1 cellular context compared by ENCODE assay signal in genomic region chr17:7252176-7253043, GRCh38.
TF ChIP-seq lines count a peak whose summit lies in the region.

Gene ELP5 (plus strand): TSS chr17:7252215. CDS start chr17:7252551, 336 bp downstream.

TF ChIP-seq in HEK293, 187 proteins besides CTCF, POLR2A, EP300 and RAD21 (continued from another document and continues in another):
- no peak for TF ChIP-seq ZNF280D (tag by site-specific recombination; IDR thresholded peaks at IDR 0.05)
- TF ChIP-seq ZNF585B (tag by site-specific recombination; IDR thresholded peaks at IDR 0.05): no peak
- TF ChIP-seq ZNF398 (tag by site-specific recombination; IDR thresholded peaks at IDR 0.05): peak; percentile 27; the same call in 1 of the 2 replicates
- TF ChIP-seq MEIS1 (CRISPR knock-in tag; IDR thresholded peaks at IDR 0.05; ENCODE audit: borderline replicate concordance): no peak
- no peak for TF ChIP-seq ZNF138 (tag by site-specific recombination; IDR thresholded peaks at IDR 0.05; ENCODE audit: borderline replicate concordance)
- TF ChIP-seq IKZF3 (tag by site-specific recombination; IDR thresholded peaks at IDR 0.05): peak; percentile 28; the same call in 1 of the 2 replicates
- no peak for TF ChIP-seq ZNF16 (tag by site-specific recombination; IDR thresholded peaks at IDR 0.05; ENCODE audit: low read depth)
- no peak for TF ChIP-seq ZNF223 (tag by site-specific recombination; IDR thresholded peaks at IDR 0.05)
- TF ChIP-seq ZFP3 (tag by site-specific recombination; IDR thresholded peaks at IDR 0.05; ENCODE audit: low read depth): no peak
- TF ChIP-seq BCL11A (tag by site-specific recombination; IDR thresholded peaks at IDR 0.05; ENCODE audit: low read depth): peak; percentile 75; the same call in 1 of the 2 replicates
- no peak for TF ChIP-seq ZNF114 (tag by site-specific recombination; IDR thresholded peaks at IDR 0.05)
- TF ChIP-seq, protein P1, sequence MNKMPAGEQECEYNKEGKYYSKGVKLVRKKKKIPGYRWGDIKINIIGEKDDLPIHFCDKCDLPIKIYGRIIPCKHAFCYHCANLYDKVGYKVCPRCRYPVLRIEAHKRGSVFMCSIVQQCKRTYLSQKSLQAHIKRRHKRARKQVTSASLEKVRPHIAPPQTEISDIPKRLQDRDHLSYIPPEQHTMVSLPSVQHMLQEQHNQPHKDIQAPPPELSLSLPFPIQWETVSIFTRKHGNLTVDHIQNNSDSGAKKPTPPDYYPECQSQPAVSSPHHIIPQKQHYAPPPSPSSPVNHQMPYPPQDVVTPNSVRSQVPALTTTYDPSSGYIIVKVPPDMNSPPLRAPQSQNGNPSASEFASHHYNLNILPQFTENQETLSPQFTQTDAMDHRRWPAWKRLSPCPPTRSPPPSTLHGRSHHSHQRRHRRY (tag by site-specific recombination; IDR thresholded peaks at IDR 0.05): 0 out of 2 replicates have a peak, but pooled peaks have one; percentile 12
- TF ChIP-seq ZNF558 (tag by site-specific recombination; IDR thresholded peaks at IDR 0.05): no peak
- TF ChIP-seq MYNN (tag by site-specific recombination; IDR thresholded peaks at IDR 0.05; ENCODE audit: borderline replicate concordance): no peak
- peak; percentile 95 for TF ChIP-seq ZNF561 (tag by site-specific recombination; IDR thresholded peaks at IDR 0.05; ENCODE audit: borderline replicate concordance)
- peak; percentile 45; the same call in 1 of the 2 replicates for TF ChIP-seq ZSCAN18 (tag by site-specific recombination; IDR thresholded peaks at IDR 0.05)
- peak; percentile 91 for TF ChIP-seq ZBTB7A (tag by site-specific recombination; IDR thresholded peaks at IDR 0.05; ENCODE audit: low read depth)
- TF ChIP-seq ZNF416 (tag by site-specific recombination; IDR thresholded peaks at IDR 0.05): no peak
- no peak for TF ChIP-seq ZNF704 (tag by site-specific recombination; IDR thresholded peaks at IDR 0.05)
- TF ChIP-seq ZBTB20 (tag by site-specific recombination; IDR thresholded peaks at IDR 0.05): peak; percentile 79; the same call in 1 of the 2 replicates
- TF ChIP-seq ZNF792 (tag by site-specific recombination; IDR thresholded peaks at IDR 0.05): no peak
- no peak for TF ChIP-seq ZNF510 (tag by site-specific recombination; IDR thresholded peaks at IDR 0.05; ENCODE audit: insufficient replicate concordance)
- no peak for TF ChIP-seq ZNF350 (tag by site-specific recombination; IDR thresholded peaks at IDR 0.05)
- peak; percentile 91 for TF ChIP-seq ZBTB8A (tag by site-specific recombination; IDR thresholded peaks at IDR 0.05)
- TF ChIP-seq ZSCAN30 (tag by site-specific recombination; IDR thresholded peaks at IDR 0.05): peak; percentile 74
- TF ChIP-seq ZNF776 (tag by site-specific recombination; IDR thresholded peaks at IDR 0.05; ENCODE audit: borderline replicate concordance): no peak
- TF ChIP-seq, protein P2, sequence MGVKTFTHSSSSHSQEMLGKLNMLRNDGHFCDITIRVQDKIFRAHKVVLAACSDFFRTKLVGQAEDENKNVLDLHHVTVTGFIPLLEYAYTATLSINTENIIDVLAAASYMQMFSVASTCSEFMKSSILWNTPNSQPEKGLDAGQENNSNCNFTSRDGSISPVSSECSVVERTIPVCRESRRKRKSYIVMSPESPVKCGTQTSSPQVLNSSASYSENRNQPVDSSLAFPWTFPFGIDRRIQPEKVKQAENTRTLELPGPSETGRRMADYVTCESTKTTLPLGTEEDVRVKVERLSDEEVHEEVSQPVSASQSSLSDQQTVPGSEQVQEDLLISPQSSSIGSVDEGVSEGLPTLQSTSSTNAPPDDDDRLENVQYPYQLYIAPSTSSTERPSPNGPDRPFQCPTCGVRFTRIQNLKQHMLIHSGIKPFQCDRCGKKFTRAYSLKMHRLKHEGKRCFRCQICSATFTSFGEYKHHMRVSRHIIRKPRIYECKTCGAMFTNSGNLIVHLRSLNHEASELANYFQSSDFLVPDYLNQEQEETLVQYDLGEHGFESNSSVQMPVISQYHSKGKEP (tag by site-specific recombination; IDR thresholded peaks at IDR 0.05): 0 out of 2 replicates have a peak, but pooled peaks have one; percentile 16
- TF ChIP-seq ZBTB6 (tag by site-specific recombination; IDR thresholded peaks at IDR 0.05): no peak
- no peak for TF ChIP-seq ZNF555 (tag by site-specific recombination; conservative IDR thresholded peaks at IDR 0.05)
- TF ChIP-seq ZNF777 (tag by site-specific recombination; IDR thresholded peaks at IDR 0.05; ENCODE audit: borderline replicate concordance): peak; percentile 71; the same call in 1 of the 2 replicates
- peak; percentile 58; the same call in 1 of the 2 replicates for TF ChIP-seq YY1 (tag by site-specific recombination; IDR thresholded peaks at IDR 0.05)
- TF ChIP-seq, protein P3, sequence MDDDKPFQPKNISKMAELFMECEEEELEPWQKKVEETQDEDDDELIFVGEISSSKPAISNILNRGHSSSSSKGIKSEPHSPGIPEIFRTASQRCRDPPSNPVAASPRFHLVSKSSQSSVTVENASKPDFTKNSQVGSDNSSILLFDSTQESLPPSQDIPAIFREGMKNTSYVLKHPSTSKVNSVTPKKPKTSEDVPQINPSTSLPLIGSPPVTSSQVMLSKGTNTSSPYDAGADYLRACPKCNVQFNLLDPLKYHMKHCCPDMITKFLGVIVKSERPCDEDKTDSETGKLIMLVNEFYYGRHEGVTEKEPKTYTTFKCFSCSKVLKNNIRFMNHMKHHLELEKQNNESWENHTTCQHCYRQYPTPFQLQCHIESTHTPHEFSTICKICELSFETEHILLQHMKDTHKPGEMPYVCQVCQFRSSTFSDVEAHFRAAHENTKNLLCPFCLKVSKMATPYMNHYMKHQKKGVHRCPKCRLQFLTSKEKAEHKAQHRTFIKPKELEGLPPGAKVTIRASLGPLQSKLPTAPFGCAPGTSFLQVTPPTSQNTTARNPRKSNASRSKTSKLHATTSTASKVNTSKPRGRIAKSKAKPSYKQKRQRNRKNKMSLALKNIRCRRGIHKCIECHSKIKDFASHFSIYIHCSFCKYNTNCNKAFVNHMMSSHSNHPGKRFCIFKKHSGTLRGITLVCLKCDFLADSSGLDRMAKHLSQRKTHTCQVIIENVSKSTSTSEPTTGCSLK (tag by site-specific recombination; IDR thresholded peaks at IDR 0.05): no peak
- peak; percentile 77 for TF ChIP-seq ZSCAN23 (tag by site-specific recombination; IDR thresholded peaks at IDR 0.05)
- 0 out of 2 replicates have a peak, but pooled peaks have one; percentile 26 for TF ChIP-seq ZNF184 (tag by site-specific recombination; IDR thresholded peaks at IDR 0.05)
- no peak for TF ChIP-seq RBAK (tag by site-specific recombination; IDR thresholded peaks at IDR 0.05)
- no peak for TF ChIP-seq ZNF747 (tag by site-specific recombination; IDR thresholded peaks at IDR 0.05)
- no peak for TF ChIP-seq ZNF621 (tag by site-specific recombination; IDR thresholded peaks at IDR 0.05)
- TF ChIP-seq ZNF112 (tag by site-specific recombination; IDR thresholded peaks at IDR 0.05): no peak
- no peak for TF ChIP-seq ZNF175 (tag by site-specific recombination; IDR thresholded peaks at IDR 0.05)
- peak; percentile 57; the same call in 1 of the 2 replicates for TF ChIP-seq ZNF610 (tag by site-specific recombination; IDR thresholded peaks at IDR 0.05; ENCODE audit: borderline replicate concordance)
- no peak for TF ChIP-seq ZNF248 (tag by site-specific recombination; IDR thresholded peaks at IDR 0.05)
- TF ChIP-seq ZNF324 (tag by site-specific recombination; IDR thresholded peaks at IDR 0.05): peak; percentile 70
- no peak for TF ChIP-seq PRDM1 (tag by site-specific recombination; IDR thresholded peaks at IDR 0.05)
- no peak for TF ChIP-seq ZNF214 (tag by site-specific recombination; IDR thresholded peaks at IDR 0.05; ENCODE audit: borderline replicate concordance)
